Comparison of ENCODE assay signal across 12 cellular contexts in the genomic region with DNA sequence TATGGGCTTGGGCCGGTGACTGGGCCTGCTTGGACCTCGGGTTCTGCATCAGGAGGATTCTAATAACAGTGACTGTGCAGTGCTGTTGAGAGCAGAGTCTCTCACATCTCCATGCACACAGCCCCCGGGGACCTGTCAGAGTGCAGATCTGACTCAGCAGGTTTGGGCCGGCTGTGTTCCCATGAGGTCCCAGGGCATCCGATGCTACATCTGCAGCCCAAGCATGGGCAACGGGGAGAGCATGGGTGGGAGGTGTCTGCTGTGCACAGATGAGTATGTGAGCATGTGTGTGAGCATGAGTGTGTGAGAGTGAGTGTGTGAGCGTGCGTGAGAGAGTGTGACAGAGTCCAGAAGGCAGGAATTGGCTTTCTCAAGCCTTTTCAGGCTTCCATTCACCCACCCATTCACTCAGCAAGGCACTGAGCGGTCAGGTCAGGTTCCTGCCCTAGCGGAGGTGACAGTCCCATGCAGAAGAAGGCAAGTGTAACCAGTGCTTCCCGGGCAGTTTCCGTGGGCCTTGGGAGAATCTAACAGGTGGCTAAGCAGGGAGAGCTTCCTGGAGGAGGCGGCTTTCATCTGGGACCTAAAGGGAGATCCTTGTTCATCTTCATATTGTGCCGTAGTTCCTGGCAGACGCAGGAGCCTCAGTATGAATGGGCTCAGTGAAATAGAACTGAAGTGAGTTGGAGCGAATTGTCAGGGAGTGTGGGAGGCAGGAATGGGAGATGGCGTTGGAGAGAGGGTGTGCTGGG.
A peak's percentile ranks its signal among the peaks of the same experiment; 100 is the strongest.
DNase-seq lines count a peak whose midpoint lies in the region; ATAC-seq and TF ChIP-seq lines count a peak whose summit lies in the region.
"Had no signal": no experiment of that assay in that cellular context is flagged by ENCODE, and none has a peak within 500 bp of the region (broad histone marks: within the 10 kb centered on the region; RNA-seq: fewer than 3 reads in every experiment).

No MANE protein-coding gene starts in this region.

- H3K9me3 Mint-ChIP-seq in stimulated activated naive CD8-positive, alpha-beta T cell treated with anti-CD3 and anti-CD28 coated beads, Interleukin-15, amount 100 ng/mL, for 72 hours, result peaks cover 5 to 8% of the 10 kb centered on the region in 2 donors

- H3K36me3 ChIP-seq in RWPE2 (ENCODE audit: low read depth) (no peaks in the 10 kb centered on the region), spleen (no peaks in the 10 kb centered on the region)

- TF ChIP-seq POLR2A in spleen (IDR thresholded peaks at IDR 0.05), result no peak

- no peak for ATAC-seq in stimulated activated naive CD8-positive, alpha-beta T cell treated with anti-CD3 and anti-CD28 coated beads, Interleukin-15, amount 100 ng/mL, for 72 hours
- ATAC-seq in stimulated activated naive CD8-positive, alpha-beta T cell treated with anti-CD3 and anti-CD28 coated beads, Interleukin-15, Interleukin-2, amounts not matched to agents 100 U/mL and 50 U/mL, for 24 hours, result no peak
- ATAC-seq in HG02840 (IDR thresholded peaks at IDR 0.05; ENCODE audit: low FRiP score, unreplicated experiment) (peak; percentile 76), RWPE2 (ENCODE audit: low read depth) (no peak)
- ATAC-seq: HCT116 had no signal

- H3K27ac ChIP-seq in RWPE2 (ENCODE audit: poor library complexity, severe bottlenecking), result no peak overlapping the region
- H3K27ac ChIP-seq in spleen, result no peak overlapping the region
- H3K27ac ChIP-seq: C4-2B had no signal

- 72 to 81% (median 78%) methylated on average over 17 of the region's 17 CpGs for WGBS in spleen, 5 donors

- H3K4me3 Mint-ChIP-seq in stimulated activated naive CD8-positive, alpha-beta T cell treated with anti-CD3 and anti-CD28 coated beads, Interleukin-15, amount 100 ng/mL, for 72 hours, result no peak overlapping the region

- intact Hi-C loops in spleen (cut with DNase I; ENCODE audit: low total_unique reads), result no loop called here

- peaks cover 16% of the 10 kb centered on the region for H3K27me3 Mint-ChIP-seq in stimulated activated naive CD8-positive, alpha-beta T cell treated with anti-CD3 and anti-CD28 coated beads, Interleukin-15, amount 100 ng/mL, for 72 hours

- H3K9me3 ChIP-seq in RWPE2 (ENCODE audit: severe bottlenecking), result no peaks in the 10 kb centered on the region
- H3K9me3 ChIP-seq in spleen, result peaks cover 0 to 6% (median 0%) of the 10 kb centered on the region in 8 donors

- H3K27me3 ChIP-seq in RWPE2 (ENCODE audit: insufficient read depth, poor library complexity, severe bottlenecking) (no peaks in the 10 kb centered on the region), spleen (replicated peaks in 1 of 7) (peaks cover 0 to 54% (median 0%) of the 10 kb centered on the region in 7 donors)

- TF ChIP-seq CTCF in RWPE2 (IDR thresholded peaks at IDR 0.05; ENCODE audit: poor library complexity, severe bottlenecking) (no peak), spleen (IDR thresholded peaks at IDR 0.05 in 8 of 11, conservative IDR thresholded peaks at IDR 0.05 in 3 of 11) (no peak)

- H3K4me1 Mint-ChIP-seq in stimulated activated naive CD8-positive, alpha-beta T cell treated with anti-CD3 and anti-CD28 coated beads, Interleukin-15, amount 100 ng/mL, for 72 hours, result no peaks in the 10 kb centered on the region

- H3K4me3 ChIP-seq in RWPE2 (ENCODE audit: severe bottlenecking) (no peak overlapping the region), spleen (no peak overlapping the region)

- DNase-seq in stimulated activated naive CD8-positive, alpha-beta T cell treated with anti-CD3 and anti-CD28 coated beads, Interleukin-15, amount 100 ng/mL, for 72 hours, result no peak
- no peak for DNase-seq in stimulated activated naive CD8-positive, alpha-beta T cell treated with anti-CD3 and anti-CD28 coated beads, Interleukin-15, Interleukin-2, amounts not matched to agents 100 U/mL and 50 U/mL, for 24 hours
- DNase-seq in RWPE2 (ENCODE audit: low spot score) (peak; percentile 41), DMS53 (lab: John Stamatoyannopoulos, UW) (no peak), spleen (no peak), AG08396 (ENCODE audit: low spot score) (no peak)
- no peak for DNase-seq in activated CD4-positive, CD25-positive, alpha-beta regulatory T cell (lab: John Stamatoyannopoulos, UW)
- DNase-seq: activated CD4-positive, CD25-positive, alpha-beta regulatory T cell treated with anti-CD3 and anti-CD28 coated beads, Interleukin-2, amount 50 U/mL, for 72 hours; NCI-H510A treated with DMSO at 0.1 percent for 48 hours had no signal

- peak overlapping the region; percentile 15 to 70 for H3K27ac Mint-ChIP-seq in stimulated activated naive CD8-positive, alpha-beta T cell treated with anti-CD3 and anti-CD28 coated beads, Interleukin-15, amount 100 ng/mL, for 72 hours

- H3K4me1 ChIP-seq in RWPE2 (ENCODE audit: insufficient read depth, poor library complexity, severe bottlenecking), result no peaks in the 10 kb centered on the region
- H3K4me1 ChIP-seq in spleen, result no peaks in the 10 kb centered on the region
